In genomic region chr6:108875161-108875555, GRCh38 we compare ENCODE assay signal across 8 cellular contexts. TPM values are rescaled to one million over a fixed set of nuclear protein-coding genes. Genes with fewer than 3 reads are reported as not detected.
DNase-seq lines count a peak whose midpoint lies in the region; ATAC-seq and TF ChIP-seq lines count a peak whose summit lies in the region.

No MANE protein-coding gene starts in this region.

- CTCF ChIA-PET in naive thymus-derived CD4-positive, alpha-beta T cell (lab: Charles Lee): interaction anchor here (0.6 to 0.8 kb wide), 2 partner anchors 31 to 308 kb away, joined by 3 to 5 read pairs; no protein-coding TSS in a partner anchor

- H3K9me3 ChIP-seq in naive thymus-derived CD4-positive, alpha-beta T cell (ENCODE audit: control insufficient read depth in 2 of 3, low read length in 3 of 3): no peaks in the 10 kb centered on the region

- intact Hi-C loops in naive thymus-derived CD4-positive, alpha-beta T cell (cut with micrococcal nuclease): loop anchor here in 1 of 2 donors (1.0 kb wide), 1 partner anchor 8 kb away; no protein-coding TSS in a partner anchor

- peak overlapping the region; percentile 23; the same call in 1 of the 2 replicates for H3K27ac ChIP-seq in KMS-11
- no peak overlapping the region for H3K27ac ChIP-seq in naive thymus-derived CD4-positive, alpha-beta T cell (ENCODE audit: low read depth, low read length)

- POLR2A ChIA-PET in naive thymus-derived CD4-positive, alpha-beta T cell (lab: Charles Lee): interaction anchor here (0.6 kb wide), 1 partner anchor 201 kb away, joined by 4 read pairs; no protein-coding TSS in a partner anchor

- H3K4me3 ChIP-seq in KMS-11 (IDR thresholded peaks at IDR 0.05; ENCODE audit: insufficient read depth, low read depth, low read length): no peak overlapping the region
- no peak overlapping the region for H3K4me3 ChIP-seq in naive thymus-derived CD4-positive, alpha-beta T cell (ENCODE audit: low read length)

- peak overlapping the region in 8 of 10 donors; percentile 25 to 79 (median 48) for H3K4me3 Mint-ChIP-seq in naive thymus-derived CD4-positive, alpha-beta T cell

- peaks cover 25 to 63% (median 31%) of the 10 kb centered on the region in 7 donors for H3K4me1 Mint-ChIP-seq in naive thymus-derived CD4-positive, alpha-beta T cell

- peak overlapping the region in 8 of 9 donors; percentile 6 to 92 (median 55) for H3K27ac Mint-ChIP-seq in naive thymus-derived CD4-positive, alpha-beta T cell

- H3K9me3 Mint-ChIP-seq in naive thymus-derived CD4-positive, alpha-beta T cell: peaks cover 0 to 18% (median 0%) of the 10 kb centered on the region in 11 donors

- H3K36me3 Mint-ChIP-seq in naive thymus-derived CD4-positive, alpha-beta T cell: peaks cover 12 to 69% (median 54%) of the 10 kb centered on the region in 5 donors

- TF ChIP-seq CTCF in KMS-11 (conservative IDR thresholded peaks at IDR 0.05; ENCODE audit: low read depth, low read length): no peak

- peak; percentile 30 for ATAC-seq in GM18511 (IDR thresholded peaks at IDR 0.05; ENCODE audit: unreplicated experiment)
- peak; percentile 26 for ATAC-seq in GM21576 (IDR thresholded peaks at IDR 0.05; ENCODE audit: unreplicated experiment)
- peak; percentile 28 for ATAC-seq in naive thymus-derived CD4-positive, alpha-beta T cell

- in situ Hi-C loops in KBM-7 (cut with MboI; ENCODE audit: low pct_unique_long_range_greater_than_20kb, low sequenced_read_pairs): no loop called here

- peak overlapping the region; percentile 5; the same call in 1 of the 2 replicates for H3K9ac ChIP-seq in KMS-11

- no peaks in the 10 kb centered on the region for H4K20me1 ChIP-seq in KMS-11 (ENCODE audit: insufficient read depth)

- H3K27me3 Mint-ChIP-seq in naive thymus-derived CD4-positive, alpha-beta T cell: peaks cover 0 to 29% (median 0%) of the 10 kb centered on the region in 5 donors

- peaks cover 52% of the 10 kb centered on the region for H3K4me1 ChIP-seq in KMS-11 (ENCODE audit: low read depth, poor library complexity, severe bottlenecking)
- H3K4me1 ChIP-seq in naive thymus-derived CD4-positive, alpha-beta T cell (ENCODE audit: control insufficient read depth in 2 of 2, insufficient read depth in 2 of 2, low read length in 2 of 2): peaks cover 9 to 41% of the 10 kb centered on the region in 2 donors

- H3K79me2 ChIP-seq in KMS-11 (ENCODE audit: insufficient read depth, low read depth): no peaks in the 10 kb centered on the region

- H3K36me3 ChIP-seq in KMS-11 (ENCODE audit: insufficient read depth): no peaks in the 10 kb centered on the region
- H3K36me3 ChIP-seq in naive thymus-derived CD4-positive, alpha-beta T cell (ENCODE audit: control insufficient read depth in 2 of 3, insufficient read depth in 3 of 3, low read length in 3 of 3): peaks cover 0 to 11% (median 0%) of the 10 kb centered on the region in 3 experiments

- no peak for DNase-seq in naive thymus-derived CD4-positive, alpha-beta T cell
- DNase-seq in AG08396 (ENCODE audit: low spot score) (no peak), hepatic stellate cell (ENCODE audit: low spot score) (no peak), KBM-7 (no peak), NCI-H774 (lab: John Stamatoyannopoulos, UW) (no peak)

- no peaks in the 10 kb centered on the region for H3K27me3 ChIP-seq in KMS-11 (ENCODE audit: insufficient read depth, low read depth)
- H3K27me3 ChIP-seq in naive thymus-derived CD4-positive, alpha-beta T cell (ENCODE audit: control insufficient read depth in 2 of 2, insufficient read depth in 2 of 2, low read length in 2 of 2): no peaks in the 10 kb centered on the region

- H3K4me2 ChIP-seq in KMS-11: peak overlapping the region; percentile 50

- peak overlapping the region; percentile 56; the same call in 1 of the 2 replicates for H2AFZ ChIP-seq in KMS-11 (ENCODE audit: low read depth)

RNA-seq across cellular contexts. Expression of gene ARMC2, which starts 26.9 kb away (rescaled TPM):
- 10 to 100 TPM in 2 of 5 experiments, 1 to 10 TPM in 3; 6.2 to 12.7 (median 7.9) TPM for total RNA-seq in naive thymus-derived CD4-positive, alpha-beta T cell
- polyA plus RNA-seq in naive thymus-derived CD4-positive, alpha-beta T cell: 1 to 10 TPM; 3.6 to 5.4 TPM
